Comparison of ENCODE assay signal across 16 cellular contexts in the genomic region with DNA sequence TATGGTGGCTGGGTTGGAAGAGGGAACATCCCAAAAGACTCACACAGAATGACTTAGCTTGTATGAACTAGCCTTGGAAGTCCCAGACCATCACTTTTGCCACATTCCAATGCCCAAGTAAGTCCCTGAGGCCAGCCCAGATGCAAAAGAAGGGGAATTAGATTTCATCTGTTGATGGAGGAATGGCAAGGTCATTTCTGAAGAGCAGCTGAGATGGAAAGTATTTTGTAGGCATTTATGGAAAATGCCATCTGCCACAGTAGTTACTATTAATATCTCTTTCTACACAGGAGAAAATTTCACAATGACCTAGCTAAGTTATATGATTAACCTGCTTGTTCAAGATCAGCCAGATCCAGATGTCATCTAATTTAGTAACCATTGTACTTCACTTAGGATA. TPM values are rescaled to one million over a fixed set of nuclear protein-coding genes. Genes with fewer than 3 reads are reported as not detected.
DNase-seq lines count a peak whose midpoint lies in the region; FAIRE-seq and TF ChIP-seq lines count a peak whose summit lies in the region.
"Had no signal": no experiment of that assay in that cellular context is flagged by ENCODE, and none has a peak within 500 bp of the region (broad histone marks: within the 10 kb centered on the region; RNA-seq: fewer than 3 reads in every experiment).

No MANE protein-coding gene starts in this region.

- H3K4me3 ChIP-seq in uterus: no peak overlapping the region
- H3K4me3 ChIP-seq: body of pancreas, PC-9 had no signal

- CTCF ChIA-PET in RWPE1 (lab: Yijun Ruan, JAX): interaction anchor here (0.6 to 1.5 kb wide), 2 partner anchors 305 to 525 kb away, joined by 3 to 6 read pairs; no protein-coding TSS in a partner anchor

- no peaks in the 10 kb centered on the region for H3K9me3 ChIP-seq in uterus
- H3K9me3 ChIP-seq: body of pancreas had no signal

- no peaks in the 10 kb centered on the region for H3K27me3 Mint-ChIP-seq in chondrocyte (ENCODE audit: low read depth)
- peaks cover 12% of the 10 kb centered on the region for H3K27me3 Mint-ChIP-seq in neural crest cell (ENCODE audit: low read depth)

- no peaks in the 10 kb centered on the region for H3K36me3 ChIP-seq in uterus

- no peak for TF ChIP-seq POLR2A in uterus (IDR thresholded peaks at IDR 0.05)

- intact Hi-C loops in uterus (cut with DNase I; ENCODE audit: low total_unique reads): no loop called here

- H3K4me1 ChIP-seq in uterus: no peaks in the 10 kb centered on the region

- FAIRE-seq in D721Med (lab: Jason Lieb, UNC): no peak
- FAIRE-seq: kidney had no signal

- peak overlapping the region; percentile 90 for H3K27ac Mint-ChIP-seq in chondrocyte (ENCODE audit: unreplicated experiment)
- H3K27ac Mint-ChIP-seq in neural crest cell (ENCODE audit: unreplicated experiment): no peak overlapping the region
- H3K27ac Mint-ChIP-seq: activated CD4-positive, alpha-beta T cell treated with anti-CD3 and anti-CD28 coated beads, Interleukin-2, amount 10 ng/mL, durations not matched to agents 7 days and 5 days; activated naive CD4-positive, alpha-beta T cell treated with anti-CD3 and anti-CD28 coated beads for 36 hours had no signal

- no peaks in the 10 kb centered on the region for H3K36me3 Mint-ChIP-seq in chondrocyte (ENCODE audit: low read depth)
- H3K36me3 Mint-ChIP-seq in neural crest cell (ENCODE audit: low read depth): no peaks in the 10 kb centered on the region

- POLR2A ChIA-PET in RWPE1 (lab: Yijun Ruan, JAX; ENCODE audit: low non-redundant PET): no interaction called here

- H3K27ac ChIP-seq in RWPE1 (peak overlapping the region; percentile 78), uterus (peak overlapping the region; percentile 52 to 94)
- H3K27ac ChIP-seq: PC-9 had no signal

- TF ChIP-seq CTCF in RWPE1 (conservative IDR thresholded peaks at IDR 0.05; ENCODE audit: low read depth) (no peak), chondrocyte (IDR thresholded peaks at IDR 0.05) (no peak), neural crest cell (conservative IDR thresholded peaks at IDR 0.05) (no peak), uterus (IDR thresholded peaks at IDR 0.05) (no peak), D721Med (IDR thresholded peaks at IDR 0.05; ENCODE audit: insufficient read depth, missing control alignments) (no peak)

- peaks cover 66% of the 10 kb centered on the region for H3K4me1 Mint-ChIP-seq in chondrocyte (ENCODE audit: low read depth)
- peaks cover 31% of the 10 kb centered on the region for H3K4me1 Mint-ChIP-seq in neural crest cell

- H3K4me3 Mint-ChIP-seq in chondrocyte (ENCODE audit: unreplicated experiment): no peak overlapping the region
- H3K4me3 Mint-ChIP-seq in neural crest cell: peak overlapping the region; percentile 2
- H3K4me3 Mint-ChIP-seq: activated CD4-positive, alpha-beta T cell treated with anti-CD3 and anti-CD28 coated beads, Interleukin-2, amount 10 ng/mL, durations not matched to agents 7 days and 5 days; activated naive CD4-positive, alpha-beta T cell treated with anti-CD3 and anti-CD28 coated beads for 36 hours had no signal

- no peak for DNase-seq in RWPE1 (ENCODE audit: low spot score)
- DNase-seq in chondrocyte (ENCODE audit: low spot score): no peak
- DNase-seq in neural crest cell (ENCODE audit: low read depth, low spot score): no peak
- DNase-seq in uterus: no peak
- no peak for DNase-seq in D721Med (ENCODE audit: insufficient read length, low spot score)
- DNase-seq in GDM1 (lab: John Stamatoyannopoulos, UW): no peak
- no peak for DNase-seq in NCI-H526 treated with DMSO at 0.1 percent for 48 hours (lab: John Stamatoyannopoulos, UW)
- DNase-seq: activated CD4-positive, alpha-beta T cell treated with anti-CD3 and anti-CD28 coated beads, Interleukin-2, amount 10 ng/mL, durations not matched to agents 7 days and 5 days; activated naive CD4-positive, alpha-beta T cell treated with anti-CD3 and anti-CD28 coated beads for 36 hours; body of pancreas; kidney; midbrain; NCI-H2029; occipital lobe; PC-9; stimulated activated CD4-positive, alpha-beta T cell treated with anti-CD3 and anti-CD28 coated beads, Interleukin-4, amount 100 ng/mL, for 24 hours had no signal

- H3K27me3 ChIP-seq in uterus: no peaks in the 10 kb centered on the region
- H3K27me3 ChIP-seq: body of pancreas had no signal

- no peaks in the 10 kb centered on the region for H3K9me3 Mint-ChIP-seq in chondrocyte (ENCODE audit: low read depth)
- no peaks in the 10 kb centered on the region for H3K9me3 Mint-ChIP-seq in neural crest cell
- H3K9me3 Mint-ChIP-seq: activated CD4-positive, alpha-beta T cell treated with anti-CD3 and anti-CD28 coated beads, Interleukin-2, amount 10 ng/mL, durations not matched to agents 7 days and 5 days; activated naive CD4-positive, alpha-beta T cell treated with anti-CD3 and anti-CD28 coated beads for 36 hours had no signal

RNA-seq across cellular contexts. Expression of gene ENDOD1, which starts 58.8 kb away (rescaled TPM):
- 48.0 to 71.1 TPM (median 67.9 TPM) in 3 replicates for total RNA-seq in chondrocyte
- 12.3 and 12.5 TPM in 2 replicates for total RNA-seq in neural crest cell
- 10 to 100 TPM; 35.0 to 82.9 (median 60.0) TPM for total RNA-seq in uterus
